ENCODE assay signal across 30 cellular contexts in the genomic region with DNA sequence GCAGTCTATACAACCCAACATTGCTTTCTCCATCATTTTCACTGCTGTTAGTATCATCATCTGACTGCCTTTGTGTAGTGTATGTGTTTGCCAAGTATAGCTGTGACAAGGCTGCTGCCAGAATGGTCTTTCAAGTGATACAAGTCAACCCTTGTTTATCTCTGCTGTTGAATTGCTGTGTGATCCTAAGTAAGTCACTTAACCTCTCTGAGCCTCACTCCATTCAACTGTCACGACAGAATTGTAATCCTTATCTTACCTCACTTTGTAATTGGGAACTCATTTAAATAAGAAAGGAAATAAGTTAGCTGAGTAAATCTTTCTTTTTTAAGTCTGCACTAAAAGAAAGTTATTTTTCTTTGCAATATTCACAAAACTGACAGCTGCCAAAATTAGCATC.
"Had no signal": no experiment of that assay in that cellular context is flagged by ENCODE, and none has a peak within 500 bp of the region (broad histone marks: within the 10 kb centered on the region; RNA-seq: fewer than 3 reads in every experiment).

No MANE protein-coding gene starts in this region.

- H3K27ac ChIP-seq: ascending aorta, cardiac muscle cell, VCaP had no signal

- H3K27me3 ChIP-seq: ascending aorta, cardiac muscle cell had no signal

- FAIRE-seq: bronchial epithelial cell, TTC549 had no signal

- H3K9me3 ChIP-seq: ascending aorta had no signal

- H3K4me1 ChIP-seq: ascending aorta had no signal

- ATAC-seq: activated CD8-positive, alpha-beta memory T cell treated with anti-CD3 and anti-CD28 coated beads, Interleukin-2, amount 10 ng/mL, durations not matched to agents 7 days and 5 days; activated CD8-positive, alpha-beta T cell treated with anti-CD3 and anti-CD28 coated beads, Interleukin-2, amount 10 ng/mL, durations not matched to agents 7 days and 5 days; activated naive CD8-positive, alpha-beta T cell treated with anti-CD3 and anti-CD28 coated beads, Interleukin-2, amount 50 U/mL, for 24 hours had no signal

- H3K4me3 ChIP-seq: ascending aorta, cardiac muscle cell had no signal

- H3K36me3 ChIP-seq: ascending aorta, cardiac muscle cell had no signal

- DNase-seq: activated B cell treated with CpG ODN at 0.5 μM for 24 hours; activated CD4-positive, alpha-beta memory T cell treated with anti-CD3 and anti-CD28 coated beads, Interleukin-2, amount 10 ng/mL, durations not matched to agents 7 days and 5 days; activated CD4-positive, alpha-beta T cell treated with anti-CD3 and anti-CD28 coated beads for 1 hour; activated CD4-positive, alpha-beta T cell treated with anti-CD3 and anti-CD28 coated beads for 36 hours; activated CD4-positive, alpha-beta T cell treated with anti-CD3 and anti-CD28 coated beads for 48 hours; activated CD4-positive, alpha-beta T cell treated with anti-CD3 and anti-CD28 coated beads, Interleukin-2, amount 10 ng/mL, durations not matched to agents 7 days and 5 days; activated CD4-positive, alpha-beta T cell treated with anti-CD3 and anti-CD28 coated beads, Interleukin-2, amount 50 U/mL, for 48 hours; activated CD8-positive, alpha-beta memory T cell treated with anti-CD3 and anti-CD28 coated beads for 24 hours; activated CD8-positive, alpha-beta memory T cell treated with anti-CD3 and anti-CD28 coated beads, Interleukin-2, amount 10 ng/mL, durations not matched to agents 7 days and 5 days; activated CD8-positive, alpha-beta memory T cell treated with anti-CD3 and anti-CD28 coated beads, Interleukin-2, amount 50 U/mL, for 48 hours; activated CD8-positive, alpha-beta T cell treated with anti-CD3 and anti-CD28 coated beads, Interleukin-2, amount 10 ng/mL, durations not matched to agents 7 days and 5 days; activated effector memory CD4-positive, alpha-beta T cell treated with Interleukin-2 at 50 U/mL for 16 hours; activated gamma-delta T cell; activated naive CD4-positive, alpha-beta T cell treated with anti-CD3 and anti-CD28 coated beads, Interleukin-2, amount 10 ng/mL, durations not matched to agents 7 days and 5 days; activated naive CD4-positive, alpha-beta T cell treated with Interleukin-2 at 50 U/mL for 16 hours; activated naive CD8-positive, alpha-beta T cell treated with anti-CD3 and anti-CD28 coated beads, Interleukin-2, amount 10 ng/mL, durations not matched to agents 7 days and 5 days; activated naive CD8-positive, alpha-beta T cell treated with anti-CD3 and anti-CD28 coated beads, Interleukin-2, amount 50 U/mL, for 24 hours; activated T-cell treated with anti-CD3 and anti-CD28 coated beads, Interleukin-2, amount 50 U/mL, for 24 hours; activated T-cell treated with anti-CD3 and anti-CD28 coated beads, Interleukin-2, amount 50 U/mL, for 48 hours; amygdala; anterior cingulate cortex; caudate nucleus; cerebellar nuclear complex; T-helper 2 cell; T-helper 9 cell had no signal
